In the genomic region with DNA sequence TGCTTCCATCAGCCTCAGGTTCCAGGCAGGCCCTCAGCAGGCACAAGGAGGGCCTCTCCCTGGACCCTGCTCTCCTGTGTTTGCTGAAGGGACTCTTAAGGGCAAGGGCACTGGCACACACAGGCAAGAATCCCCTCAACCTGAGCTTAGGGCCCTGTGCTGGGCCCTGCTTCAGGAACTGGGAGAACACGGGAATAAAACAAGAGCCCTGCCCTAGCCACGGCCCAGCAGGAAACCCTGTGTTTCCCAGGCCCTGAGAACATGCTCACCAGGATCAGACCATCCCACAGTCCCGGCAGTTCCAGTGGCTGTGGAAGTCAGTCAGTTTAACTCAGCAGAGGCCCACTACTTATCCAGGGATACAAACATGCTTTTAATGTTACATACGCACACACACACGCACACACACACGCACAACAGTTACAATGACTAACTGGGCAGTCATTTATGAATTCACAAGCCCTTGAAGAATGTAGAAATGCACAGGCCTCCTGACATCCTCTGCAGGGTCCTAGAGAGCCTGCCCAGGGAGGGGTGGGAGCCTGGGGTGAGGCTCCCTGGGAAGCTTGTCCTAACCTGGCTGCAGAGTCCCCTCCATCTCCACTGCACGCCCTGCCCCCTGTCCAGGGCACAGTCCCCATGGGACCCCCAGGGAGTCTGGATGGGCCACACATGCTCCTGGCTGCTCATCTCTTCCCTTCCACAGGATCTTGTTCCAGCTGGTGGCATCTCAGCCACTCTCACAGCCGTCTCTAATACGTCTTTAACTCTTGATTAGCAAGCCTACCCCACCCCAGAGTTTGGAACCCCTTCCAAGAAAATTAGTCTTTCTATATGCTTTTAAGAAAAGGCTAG, we compare ENCODE assay signal across 1 cellular context.
TF ChIP-seq lines count a peak whose summit lies in the region.

No MANE protein-coding gene starts in this region.

TF ChIP-seq in SK-N-SH, 30 proteins besides CTCF, POLR2A, EP300 and RAD21 (continued from another document):
- TF ChIP-seq TAF1 (IDR thresholded peaks at IDR 0.05; ENCODE audit: borderline replicate concordance, low read depth, low read length) (no peak), RFX5 (IDR thresholded peaks at IDR 0.05; ENCODE audit: low read length) (no peak), CHD2 (IDR thresholded peaks at IDR 0.05; ENCODE audit: low read length, partially characterized antibody) (no peak), TCF12 (IDR thresholded peaks at IDR 0.05) (no peak), RCOR1 (IDR thresholded peaks at IDR 0.05; ENCODE audit: low read length) (no peak), USF1 (IDR thresholded peaks at IDR 0.05; ENCODE audit: borderline replicate concordance, low read depth) (no peak), SIN3A (IDR thresholded peaks at IDR 0.05; ENCODE audit: borderline replicate concordance, low read depth, low read length) (no peak)
